In genomic region chr1:112674986-112675727, GRCh38 we compare ENCODE assay signal across 8 cellular contexts. TPM values are rescaled to one million over a fixed set of nuclear protein-coding genes. Genes with fewer than 3 reads are reported as not detected.
DNase-seq lines count a peak whose midpoint lies in the region; ATAC-seq and TF ChIP-seq lines count a peak whose summit lies in the region.

No MANE protein-coding gene starts in this region.

- DNase-seq in NCI-H2081 (lab: John Stamatoyannopoulos, UW), result peak; percentile 25 to 37
- no peak for DNase-seq in NCI-H2081 treated with DMSO at 0.1 percent for 48 hours (lab: John Stamatoyannopoulos, UW)
- peak; percentile 70 for DNase-seq in NCI-H748 (lab: John Stamatoyannopoulos, UW; ENCODE audit: unreplicated experiment)
- DNase-seq in activated T-helper 1 cell treated with anti-CD3 and anti-CD28 coated beads, Interleukin-12 subunit alpha, Interleukin-12 subunit beta, Interleukin-2, Interleukin-4 antibody, amounts not matched to agents 30 ng/mL and 10 ng/mL and 1 ng/mL, durations not matched to agents 14 hours and 24 hours and 36 hours (ENCODE audit: low spot score), result peak; percentile 31
- DNase-seq in fibroblast of the aortic adventitia (ENCODE audit: low read depth), result no peak

- peak overlapping the region; percentile 72 for H3K27ac ChIP-seq in neutrophil
- H3K27ac ChIP-seq in urinary bladder (ENCODE audit: low read depth), result peak overlapping the region; percentile 94

- H3K27me3 ChIP-seq in neutrophil, result peaks cover 23% of the 10 kb centered on the region

- no peaks in the 10 kb centered on the region for H3K9me3 Mint-ChIP-seq in activated T-helper 1 cell treated with anti-CD3 and anti-CD28 coated beads, Interleukin-12 subunit alpha, Interleukin-12 subunit beta, Interleukin-2, Interleukin-4 antibody, amounts not matched to agents 30 ng/mL and 10 ng/mL and 1 ng/mL, durations not matched to agents 14 hours and 24 hours and 36 hours

- H3K4me3 Mint-ChIP-seq in activated T-helper 1 cell treated with anti-CD3 and anti-CD28 coated beads, Interleukin-12 subunit alpha, Interleukin-12 subunit beta, Interleukin-2, Interleukin-4 antibody, amounts not matched to agents 30 ng/mL and 10 ng/mL and 1 ng/mL, durations not matched to agents 14 hours and 24 hours and 36 hours, result peak overlapping the region; percentile 97

- peaks cover 61% of the 10 kb centered on the region for H3K4me1 Mint-ChIP-seq in activated T-helper 1 cell treated with anti-CD3 and anti-CD28 coated beads, Interleukin-12 subunit alpha, Interleukin-12 subunit beta, Interleukin-2, Interleukin-4 antibody, amounts not matched to agents 30 ng/mL and 10 ng/mL and 1 ng/mL, durations not matched to agents 14 hours and 24 hours and 36 hours (ENCODE audit: low read depth)

- H3K4me1 ChIP-seq in neutrophil (ENCODE audit: control insufficient read depth in 1 of 2, insufficient read depth in 1 of 2, low read depth in 1 of 2, low read length in 1 of 2) (peaks cover 18 to 21% of the 10 kb centered on the region in 2 experiments), urinary bladder (ENCODE audit: insufficient read depth) (no peaks in the 10 kb centered on the region)

- intact Hi-C loops in activated T-helper 1 cell treated with anti-CD3 and anti-CD28 coated beads, Interleukin-12 subunit alpha, Interleukin-12 subunit beta, Interleukin-2, Interleukin-4 antibody, amounts not matched to agents 30 ng/mL and 10 ng/mL and 1 ng/mL, durations not matched to agents 14 hours and 24 hours and 36 hours (cut with micrococcal nuclease), result loop anchor here (1.0 to 10.0 kb wide), 3 partner anchors 30 to 170 kb away; partner anchors contain the start of genes CAPZA1, ST7L and WNT2B

- TF ChIP-seq CTCF in fibroblast of the aortic adventitia (IDR thresholded peaks at IDR 0.05; ENCODE audit: insufficient read depth, low read length) (no peak), neutrophil (IDR thresholded peaks at IDR 0.05) (peak; percentile 11)

- H3K36me3 ChIP-seq in neutrophil (peaks cover 30% of the 10 kb centered on the region), urinary bladder (ENCODE audit: insufficient read depth) (peaks cover 1% of the 10 kb centered on the region)

- H3K9me3 ChIP-seq in neutrophil, result no peaks in the 10 kb centered on the region

- peaks cover 49% of the 10 kb centered on the region for H3K36me3 Mint-ChIP-seq in activated T-helper 1 cell treated with anti-CD3 and anti-CD28 coated beads, Interleukin-12 subunit alpha, Interleukin-12 subunit beta, Interleukin-2, Interleukin-4 antibody, amounts not matched to agents 30 ng/mL and 10 ng/mL and 1 ng/mL, durations not matched to agents 14 hours and 24 hours and 36 hours (ENCODE audit: low read depth)

- ATAC-seq in HG02981 (IDR thresholded peaks at IDR 0.05; ENCODE audit: unreplicated experiment), result peak; percentile 34

- H3K27ac Mint-ChIP-seq in activated T-helper 1 cell treated with anti-CD3 and anti-CD28 coated beads, Interleukin-12 subunit alpha, Interleukin-12 subunit beta, Interleukin-2, Interleukin-4 antibody, amounts not matched to agents 30 ng/mL and 10 ng/mL and 1 ng/mL, durations not matched to agents 14 hours and 24 hours and 36 hours, result peak overlapping the region; percentile 98

- WGBS in urinary bladder, result under 1% methylated on average over 68 of the region's 68 CpGs

- peak overlapping the region; percentile 87 for H3K4me3 ChIP-seq in fibroblast of the aortic adventitia (ENCODE audit: low read depth, low read length)
- peak overlapping the region; percentile 75 to 85 for H3K4me3 ChIP-seq in neutrophil (ENCODE audit: low read depth in 1 of 2, low read length in 1 of 2)
- peak overlapping the region; percentile 97 for H3K4me3 ChIP-seq in urinary bladder (ENCODE audit: low read depth, low read length)

- H3K27me3 Mint-ChIP-seq in activated T-helper 1 cell treated with anti-CD3 and anti-CD28 coated beads, Interleukin-12 subunit alpha, Interleukin-12 subunit beta, Interleukin-2, Interleukin-4 antibody, amounts not matched to agents 30 ng/mL and 10 ng/mL and 1 ng/mL, durations not matched to agents 14 hours and 24 hours and 36 hours (ENCODE audit: insufficient read depth), result no peaks in the 10 kb centered on the region

RNA-seq across cellular contexts. Expression of gene MOV10, which starts 0.7 kb away (rescaled TPM):
- 64.6 and 66.2 TPM in 2 replicates for total RNA-seq in activated T-helper 1 cell treated with anti-CD3 and anti-CD28 coated beads, Interleukin-12 subunit alpha, Interleukin-12 subunit beta, Interleukin-2, Interleukin-4 antibody, amounts not matched to agents 30 ng/mL and 10 ng/mL and 1 ng/mL, durations not matched to agents 14 hours and 24 hours and 36 hours
- total RNA-seq in fibroblast of the aortic adventitia (ENCODE audit: low replicate concordance), result 21.4 and 31.5 TPM in 2 replicates
- total RNA-seq in urinary bladder, result 27.5 TPM
- 36.1 TPM for polyA plus RNA-seq in urinary bladder

RNA-seq across cellular contexts. Expression of gene RHOC, which starts 31.8 kb away (rescaled TPM):
- 50.4 and 63.4 TPM in 2 replicates for total RNA-seq in activated T-helper 1 cell treated with anti-CD3 and anti-CD28 coated beads, Interleukin-12 subunit alpha, Interleukin-12 subunit beta, Interleukin-2, Interleukin-4 antibody, amounts not matched to agents 30 ng/mL and 10 ng/mL and 1 ng/mL, durations not matched to agents 14 hours and 24 hours and 36 hours
- 223 and 471 TPM in 2 replicates for total RNA-seq in fibroblast of the aortic adventitia (ENCODE audit: low replicate concordance)
- total RNA-seq in urinary bladder, result 149 TPM
- polyA plus RNA-seq in urinary bladder, result 300 TPM

RNA-seq across cellular contexts. Expression of gene PPM1J, which starts 40.0 kb away (rescaled TPM):
- 0.60 and 1.1 TPM in 2 replicates for total RNA-seq in activated T-helper 1 cell treated with anti-CD3 and anti-CD28 coated beads, Interleukin-12 subunit alpha, Interleukin-12 subunit beta, Interleukin-2, Interleukin-4 antibody, amounts not matched to agents 30 ng/mL and 10 ng/mL and 1 ng/mL, durations not matched to agents 14 hours and 24 hours and 36 hours
- total RNA-seq in fibroblast of the aortic adventitia (ENCODE audit: low replicate concordance) (0.63 and 1.8 TPM in 2 replicates), urinary bladder (0.37 TPM)
- 1.5 TPM for polyA plus RNA-seq in urinary bladder

RNA-seq across cellular contexts. Expression of gene CAPZA1, which starts 55.5 kb away (rescaled TPM):
- 239 and 242 TPM in 2 replicates for total RNA-seq in activated T-helper 1 cell treated with anti-CD3 and anti-CD28 coated beads, Interleukin-12 subunit alpha, Interleukin-12 subunit beta, Interleukin-2, Interleukin-4 antibody, amounts not matched to agents 30 ng/mL and 10 ng/mL and 1 ng/mL, durations not matched to agents 14 hours and 24 hours and 36 hours
- 79.9 and 281 TPM in 2 replicates for total RNA-seq in fibroblast of the aortic adventitia (ENCODE audit: low replicate concordance)
- total RNA-seq in urinary bladder, result 192 TPM
- polyA plus RNA-seq in urinary bladder, result 42.3 TPM

RNA-seq across cellular contexts. Expression of gene ST7L, which starts 56.2 kb away (rescaled TPM):
- total RNA-seq in activated T-helper 1 cell treated with anti-CD3 and anti-CD28 coated beads, Interleukin-12 subunit alpha, Interleukin-12 subunit beta, Interleukin-2, Interleukin-4 antibody, amounts not matched to agents 30 ng/mL and 10 ng/mL and 1 ng/mL, durations not matched to agents 14 hours and 24 hours and 36 hours, result 12.2 and 13.5 TPM in 2 replicates
- 8.1 and 22.1 TPM in 2 replicates for total RNA-seq in fibroblast of the aortic adventitia (ENCODE audit: low replicate concordance)
- total RNA-seq in urinary bladder, result 38.1 TPM
- polyA plus RNA-seq in urinary bladder, result 12.6 TPM

Comparison
In these comparisons a context has a peak if more than half of its experiments do, and no peak if none do; other contexts are left out.
1. DNase-seq: peak in NCI-H2081 (2 of 2), NCI-H748 (single experiment) and activated T-helper 1 cell treated with anti-CD3 and anti-CD28 coated beads, Interleukin-12 subunit alpha, Interleukin-12 subunit beta, Interleukin-2, Interleukin-4 antibody, amounts not matched to agents 30 ng/mL and 10 ng/mL and 1 ng/mL, durations not matched to agents 14 hours and 24 hours and 36 hours (single experiment); none in NCI-H2081 treated with DMSO at 0.1 percent for 48 hours (single experiment) and fibroblast of the aortic adventitia (single experiment).
2. Peak in every context shown above with its lines, with median percentiles within 50 percentile points of each other: H3K4me3 ChIP-seq.